1 cellular context compared by ENCODE assay signal in genomic region chr16:31713071-31713944, GRCh38.
A peak's percentile ranks its signal among the peaks of the same experiment; 100 is the strongest.
TF ChIP-seq lines count a peak whose summit lies in the region.

No MANE protein-coding gene starts in this region.

TF ChIP-seq in HEK293, 187 proteins besides CTCF, POLR2A, EP300 and RAD21 (continued from another document and continues in another):
- TF ChIP-seq BCL6B (tag by site-specific recombination; IDR thresholded peaks at IDR 0.05) (no peak), MZF1 (tag by site-specific recombination; IDR thresholded peaks at IDR 0.05; ENCODE audit: borderline replicate concordance) (no peak; the same call in 1 of the 2 replicates), PRDM10 (tag by site-specific recombination; IDR thresholded peaks at IDR 0.05) (peak; percentile 33; the same call in 1 of the 2 replicates), ZNF629 (tag by site-specific recombination; IDR thresholded peaks at IDR 0.05) (no peak), ZNF239 (tag by site-specific recombination; IDR thresholded peaks at IDR 0.05) (no peak), ZNF19 (tag by site-specific recombination; IDR thresholded peaks at IDR 0.05; ENCODE audit: low read depth) (no peak), ZNF600 (tag by site-specific recombination; IDR thresholded peaks at IDR 0.05) (no peak), SALL2 (tag by site-specific recombination; IDR thresholded peaks at IDR 0.05; ENCODE audit: borderline replicate concordance) (no peak), ZNF146 (tag by site-specific recombination; IDR thresholded peaks at IDR 0.05) (no peak), HOXC10 (CRISPR knock-in tag; IDR thresholded peaks at IDR 0.05) (0 out of 2 replicates have a peak, but pooled peaks have one; percentile 45), ZNF549 (tag by site-specific recombination; IDR thresholded peaks at IDR 0.05) (no peak), ZNF221 (tag by site-specific recombination; IDR thresholded peaks at IDR 0.05; ENCODE audit: borderline replicate concordance) (no peak), ZNF341 (tag by site-specific recombination; IDR thresholded peaks at IDR 0.05; ENCODE audit: low read depth) (no peak), ZNF433 (tag by site-specific recombination; IDR thresholded peaks at IDR 0.05; ENCODE audit: low read depth) (no peak), ZNF654 (tag by site-specific recombination; IDR thresholded peaks at IDR 0.05; ENCODE audit: low read depth) (no peak), ZNF623 (tag by site-specific recombination; IDR thresholded peaks at IDR 0.05) (no peak), ZNF580 (tag by site-specific recombination; IDR thresholded peaks at IDR 0.05) (peak; percentile 59; the same call in 1 of the 2 replicates), ZNF354C (tag by site-specific recombination; IDR thresholded peaks at IDR 0.05; ENCODE audit: borderline replicate concordance, low read depth) (no peak), ZBTB1 (tag by site-specific recombination; IDR thresholded peaks at IDR 0.05) (no peak), ZSCAN18 (tag by site-specific recombination; IDR thresholded peaks at IDR 0.05) (no peak), SCRT2 (tag by site-specific recombination; IDR thresholded peaks at IDR 0.05) (0 out of 2 replicates have a peak, but pooled peaks have one; percentile 12), ZBTB11 (tag by site-specific recombination; conservative IDR thresholded peaks at IDR 0.05; ENCODE audit: low read depth) (peak; percentile 59), SETDB1 (IDR thresholded peaks at IDR 0.05; ENCODE audit: insufficient read length, low read length) (no peak), INSM2 (tag by site-specific recombination; IDR thresholded peaks at IDR 0.05) (no peak), ZNF175 (tag by site-specific recombination; IDR thresholded peaks at IDR 0.05) (no peak), ZNF792 (tag by site-specific recombination; IDR thresholded peaks at IDR 0.05) (no peak), ZNF830 (tag by site-specific recombination; IDR thresholded peaks at IDR 0.05; ENCODE audit: low read depth) (no peak), ZNF157 (tag by site-specific recombination; IDR thresholded peaks at IDR 0.05) (no peak), ZNF394 (tag by site-specific recombination; IDR thresholded peaks at IDR 0.05; ENCODE audit: borderline replicate concordance) (peak; percentile 43; the same call in 1 of the 2 replicates), ZNF518A (tag by site-specific recombination; conservative IDR thresholded peaks at IDR 0.05; ENCODE audit: low read depth) (peak; percentile 21; the same call in 1 of the 2 replicates), MEIS1 (CRISPR knock-in tag; IDR thresholded peaks at IDR 0.05; ENCODE audit: borderline replicate concordance) (no peak), ZNF391 (tag by site-specific recombination; IDR thresholded peaks at IDR 0.05; ENCODE audit: borderline replicate concordance, low read depth) (peak; percentile 58; the same call in 1 of the 2 replicates), ZNF202 (tag by site-specific recombination; IDR thresholded peaks at IDR 0.05; ENCODE audit: borderline replicate concordance) (no peak), PRDM4 (tag by site-specific recombination; IDR thresholded peaks at IDR 0.05) (no peak)
